ENCODE assay signal across 8 cellular contexts in the genomic region with DNA sequence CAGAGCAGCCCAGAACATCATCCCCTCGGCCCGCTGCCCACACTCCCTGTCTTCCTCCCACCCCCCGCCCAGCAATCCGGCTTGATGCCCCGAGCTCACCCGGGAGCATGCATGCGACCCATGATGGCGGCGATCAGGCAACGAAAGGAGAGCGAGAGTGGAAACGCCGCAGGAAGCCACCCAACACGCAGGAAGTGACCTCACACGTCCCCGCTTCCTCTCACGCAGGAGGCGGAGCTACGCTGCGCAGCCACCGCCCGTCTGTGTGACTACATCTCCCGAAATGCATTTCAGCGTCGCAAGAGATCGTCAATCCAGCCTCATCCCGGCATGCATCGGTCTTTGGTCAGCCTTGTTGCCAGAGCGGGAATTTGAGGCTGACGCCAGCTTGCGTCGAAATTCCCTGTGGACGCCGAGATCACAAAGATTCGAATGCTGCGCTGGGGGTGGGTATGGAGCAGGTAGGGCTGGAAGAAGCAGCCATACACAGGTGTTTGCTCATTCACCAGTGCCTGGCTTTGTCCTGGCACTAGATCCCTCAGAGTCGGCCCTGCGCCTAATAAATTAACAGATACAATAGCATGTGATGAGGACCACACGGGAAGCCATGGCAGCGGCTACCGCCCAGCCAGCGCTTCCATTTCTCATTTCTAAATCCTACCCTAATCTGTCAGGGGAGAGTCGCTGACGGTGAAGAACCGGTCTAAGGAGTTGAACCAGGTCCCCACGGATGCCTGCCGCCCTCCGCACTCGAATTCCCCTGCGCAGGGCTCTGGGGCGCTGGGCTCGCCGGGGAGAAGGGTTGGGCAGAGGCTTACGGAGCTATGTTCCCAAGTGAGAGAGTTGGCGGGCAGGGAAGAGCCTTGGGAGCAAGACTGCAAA. TPM values are rescaled to one million over a fixed set of nuclear protein-coding genes. Genes with fewer than 3 reads are reported as not detected.
DNase-seq lines count a peak whose midpoint lies in the region; ATAC-seq and TF ChIP-seq lines count a peak whose summit lies in the region.

Gene RPS13 (minus strand): TSS at position 148 of the 882 bp plus-strand sequence. CDS start 26 bp downstream, at position 122.

- peaks cover 10% of the 10 kb centered on the region for H3K36me3 Mint-ChIP-seq in IgD-negative memory B cell

- no peaks in the 10 kb centered on the region for H3K9me3 Mint-ChIP-seq in IgD-negative memory B cell

- peaks cover 16 to 31% (median 29%) of the 10 kb centered on the region in 3 donors for H3K4me1 Mint-ChIP-seq in IgD-negative memory B cell

- DNase-seq in DMS 273 treated with DMSO at 0.1 percent for 48 hours (lab: John Stamatoyannopoulos, UW) (peak; percentile 87), OCI-M2 (lab: John Stamatoyannopoulos, UW; ENCODE audit: unreplicated experiment) (peak; percentile 60), activated T-cell treated with anti-CD3 and anti-CD28 coated beads for 4 hours (peak; percentile 91), epithelial cell of prostate (ENCODE audit: low read depth, low spot score) (peak; percentile 96), mucosa of descending colon (peak; percentile 96 to 98 (median 97))
- peak; percentile 91 for DNase-seq in stimulated activated CD8-positive, alpha-beta memory T cell treated with anti-CD3 and anti-CD28 coated beads, Interleukin-4, amount 100 ng/mL, for 24 hours (ENCODE audit: low read depth)

- H3K4me1 ChIP-seq in mucosa of descending colon (ENCODE audit: low read depth): peaks cover 28% of the 10 kb centered on the region

- TF ChIP-seq CTCF in mucosa of descending colon (IDR thresholded peaks at IDR 0.05): no peak

- H3K27me3 Mint-ChIP-seq in IgD-negative memory B cell: peaks cover 2% of the 10 kb centered on the region

- peak within 1 kb of the TSS; percentile 86 for H3K4me3 ChIP-seq in mucosa of descending colon

- H3K36me3 ChIP-seq in mucosa of descending colon (ENCODE audit: low read depth): no peaks in the 10 kb centered on the region

- intact Hi-C loops in mucosa of descending colon (cut with DNase I, micrococcal nuclease): no loop called here

- H3K27ac Mint-ChIP-seq in IgD-negative memory B cell: peak within 1 kb of the TSS; percentile 88 to 97 (median 95)

- H3K4me3 Mint-ChIP-seq in IgD-negative memory B cell: peak within 1 kb of the TSS; percentile 93 to 99 (median 98)

- peak within 1 kb of the TSS; percentile 80 for H3K27ac ChIP-seq in epithelial cell of prostate

- ATAC-seq in GM21529 (IDR thresholded peaks at IDR 0.05; ENCODE audit: unreplicated experiment): peak; percentile 96
- ATAC-seq in mucosa of descending colon: peak; percentile 99

- H3K9me3 ChIP-seq in mucosa of descending colon: no peaks in the 10 kb centered on the region

RNA-seq across cellular contexts. Expression of gene RPS13, which starts in this region (rescaled TPM):
- polyA plus RNA-seq in IgD-negative memory B cell: 2,048 TPM
- total RNA-seq in mucosa of descending colon: 100 to 1,000 TPM; 562 to 797 (median 736) TPM

Comparison
In these comparisons a context has a peak if more than half of its experiments do, and no peak if none do; other contexts are left out.
1. Peak in every context shown above with its lines: DNase-seq, ATAC-seq, H3K4me3 ChIP-seq and H3K27ac ChIP-seq.